ENCODE assay signal across 11 cellular contexts in the genomic region with DNA sequence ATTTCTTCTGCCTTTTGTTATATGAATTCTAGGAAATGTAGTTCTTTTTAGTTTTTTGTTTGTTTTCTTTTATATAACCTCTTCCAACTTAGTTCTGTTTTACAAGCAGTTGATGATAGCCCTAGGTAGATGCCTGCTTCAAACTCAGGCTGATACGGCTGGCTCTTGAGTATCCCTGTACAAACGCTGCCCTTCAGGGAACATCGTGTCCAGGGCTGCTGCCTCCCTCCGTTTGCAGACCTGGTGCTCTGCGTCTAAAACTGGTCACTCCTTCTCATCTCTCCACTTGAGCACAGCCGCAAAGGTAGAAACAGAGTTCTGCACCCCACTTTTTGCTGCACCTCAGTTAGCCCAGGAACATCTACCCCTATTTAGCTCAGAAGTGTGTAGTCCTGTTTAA.
DNase-seq lines count a peak whose midpoint lies in the region; ATAC-seq and TF ChIP-seq lines count a peak whose summit lies in the region.
"Had no signal": no experiment of that assay in that cellular context is flagged by ENCODE, and none has a peak within 500 bp of the region (broad histone marks: within the 10 kb centered on the region; RNA-seq: fewer than 3 reads in every experiment).

No MANE protein-coding gene starts in this region.

- TF ChIP-seq CTCF in HFFc6 (IDR thresholded peaks at IDR 0.05): no peak
- TF ChIP-seq CTCF in WTC11 (IDR thresholded peaks at IDR 0.05): no peak
- TF ChIP-seq CTCF in left lung (IDR thresholded peaks at IDR 0.05): no peak

- H3K27ac ChIP-seq in left lung (peak overlapping the region; percentile 67 to 70), subcutaneous abdominal adipose tissue (ENCODE audit: low read depth, low read length) (peak overlapping the region; percentile 55)

- H3K4me3 ChIP-seq in left lung: no peak overlapping the region
- H3K4me3 ChIP-seq in subcutaneous abdominal adipose tissue (ENCODE audit: low read depth in 1 of 5, low read length in 5 of 5): no peak overlapping the region

- intact Hi-C loops in left lung (cut with DNase I): no loop called here

- H3K27ac Mint-ChIP-seq in HFFc6: peak overlapping the region; percentile 93
- peak overlapping the region; percentile 67 for H3K27ac Mint-ChIP-seq in WTC11

- H3K9me3 Mint-ChIP-seq in HFFc6 (peaks cover 2% of the 10 kb centered on the region; the same call in 1 of the 2 replicates), WTC11 (peaks cover 6% of the 10 kb centered on the region)
- H3K9me3 Mint-ChIP-seq: naive thymus-derived CD4-positive, alpha-beta T cell had no signal

- CTCF ChIA-PET in WTC11 (lab: Charles Lee): no interaction called here

- H3K27me3 ChIP-seq in left lung (no peaks in the 10 kb centered on the region), subcutaneous abdominal adipose tissue (ENCODE audit: control insufficient read depth in 5 of 5, insufficient read depth in 4 of 5, low read length in 5 of 5) (no peaks in the 10 kb centered on the region)

- no peaks in the 10 kb centered on the region for H3K36me3 ChIP-seq in left lung
- H3K36me3 ChIP-seq in subcutaneous abdominal adipose tissue (ENCODE audit: control insufficient read depth in 5 of 5, insufficient read depth in 5 of 5, low read length in 5 of 5): no peaks in the 10 kb centered on the region

- H3K4me1 ChIP-seq in left lung (peaks cover 7 to 20% of the 10 kb centered on the region in 2 donors), subcutaneous abdominal adipose tissue (ENCODE audit: control insufficient read depth in 5 of 5, insufficient read depth in 5 of 5, low read length in 5 of 5) (peaks cover 2 to 22% (median 19%) of the 10 kb centered on the region in 5 donors)

- no peak for ATAC-seq in WTC11
- peak; percentile 10 for ATAC-seq in left lung
- ATAC-seq in HG03196 (IDR thresholded peaks at IDR 0.05; ENCODE audit: unreplicated experiment): no peak
- ATAC-seq: activated T-cell treated with anti-CD3 and anti-CD28 coated beads, Interleukin-2, amount 50 U/mL, for 4 hours had no signal

- H3K36me3 Mint-ChIP-seq in HFFc6 (ENCODE audit: low read depth) (no peaks in the 10 kb centered on the region), WTC11 (peaks cover 15% of the 10 kb centered on the region)

- peak overlapping the region; percentile 81; the same call in 1 of the 2 replicates for H3K4me3 Mint-ChIP-seq in HFFc6
- no peak overlapping the region for H3K4me3 Mint-ChIP-seq in WTC11
- H3K4me3 Mint-ChIP-seq: activated T-cell treated with anti-CD3 and anti-CD28 coated beads, Interleukin-2, amount 50 U/mL, for 4 hours had no signal

- H3K4me1 Mint-ChIP-seq in HFFc6 (ENCODE audit: low read depth): peaks cover 47% of the 10 kb centered on the region
- peaks cover 17% of the 10 kb centered on the region for H3K4me1 Mint-ChIP-seq in WTC11

- H3K27me3 Mint-ChIP-seq in HFFc6 (ENCODE audit: insufficient read depth): no peaks in the 10 kb centered on the region
- H3K27me3 Mint-ChIP-seq in WTC11 (ENCODE audit: low read depth): no peaks in the 10 kb centered on the region

- POLR2A ChIA-PET in WTC11 (lab: Charles Lee): no interaction called here

- H3K9me3 ChIP-seq in left lung (no peaks in the 10 kb centered on the region), subcutaneous abdominal adipose tissue (ENCODE audit: control insufficient read depth in 5 of 5, low read length in 5 of 5) (no peaks in the 10 kb centered on the region)

- DNase-seq in HFFc6 (no peak), WTC11 (ENCODE audit: low spot score) (no peak), left lung (no peak), SIG-M5 treated with dmso at 0.1 percent for 504 hours (lab: John Stamatoyannopoulos, UW; ENCODE audit: unreplicated experiment) (no peak), COLO829 (ENCODE audit: low spot score) (no peak)
- DNase-seq: activated T-cell treated with anti-CD3 and anti-CD28 coated beads, Interleukin-2, amount 50 U/mL, for 4 hours; NCI-H1048; NCI-H446 treated with DMSO at 0.1 percent for 48 hours had no signal

- H3K9ac ChIP-seq in subcutaneous abdominal adipose tissue (ENCODE audit: low read length in 5 of 5): no peak overlapping the region

TF ChIP-seq in WTC11, 78 proteins besides CTCF, POLR2A, EP300 and RAD21 (continues in another document):
- TF ChIP-seq FOXK1 (CRISPR knock-in tag; IDR thresholded peaks at IDR 0.05) (no peak), ETV6 (CRISPR knock-in tag; IDR thresholded peaks at IDR 0.05) (no peak), MYBL2 (CRISPR knock-in tag; IDR thresholded peaks at IDR 0.05) (no peak), SMAD4 (CRISPR knock-in tag; IDR thresholded peaks at IDR 0.05) (no peak), RELA (CRISPR knock-in tag; IDR thresholded peaks at IDR 0.05; ENCODE audit: borderline replicate concordance) (no peak), CDX4 (CRISPR knock-in tag; IDR thresholded peaks at IDR 0.05; ENCODE audit: borderline replicate concordance) (no peak), ZNF416 (CRISPR knock-in tag; IDR thresholded peaks at IDR 0.05) (no peak), ZBTB21 (CRISPR knock-in tag; IDR thresholded peaks at IDR 0.05; ENCODE audit: borderline replicate concordance) (no peak), OVOL2 (CRISPR knock-in tag; IDR thresholded peaks at IDR 0.05; ENCODE audit: borderline replicate concordance) (no peak), CREB1 (CRISPR knock-in tag; IDR thresholded peaks at IDR 0.05) (no peak), RORB (CRISPR knock-in tag; IDR thresholded peaks at IDR 0.05) (no peak)
- TF ChIP-seq, protein P1, sequence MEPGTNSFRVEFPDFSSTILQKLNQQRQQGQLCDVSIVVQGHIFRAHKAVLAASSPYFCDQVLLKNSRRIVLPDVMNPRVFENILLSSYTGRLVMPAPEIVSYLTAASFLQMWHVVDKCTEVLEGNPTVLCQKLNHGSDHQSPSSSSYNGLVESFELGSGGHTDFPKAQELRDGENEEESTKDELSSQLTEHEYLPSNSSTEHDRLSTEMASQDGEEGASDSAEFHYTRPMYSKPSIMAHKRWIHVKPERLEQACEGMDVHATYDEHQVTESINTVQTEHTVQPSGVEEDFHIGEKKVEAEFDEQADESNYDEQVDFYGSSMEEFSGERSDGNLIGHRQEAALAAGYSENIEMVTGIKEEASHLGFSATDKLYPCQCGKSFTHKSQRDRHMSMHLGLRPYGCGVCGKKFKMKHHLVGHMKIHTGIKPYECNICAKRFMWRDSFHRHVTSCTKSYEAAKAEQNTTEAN (CRISPR knock-in tag; IDR thresholded peaks at IDR 0.05): no peak
- TF ChIP-seq, protein P2, sequence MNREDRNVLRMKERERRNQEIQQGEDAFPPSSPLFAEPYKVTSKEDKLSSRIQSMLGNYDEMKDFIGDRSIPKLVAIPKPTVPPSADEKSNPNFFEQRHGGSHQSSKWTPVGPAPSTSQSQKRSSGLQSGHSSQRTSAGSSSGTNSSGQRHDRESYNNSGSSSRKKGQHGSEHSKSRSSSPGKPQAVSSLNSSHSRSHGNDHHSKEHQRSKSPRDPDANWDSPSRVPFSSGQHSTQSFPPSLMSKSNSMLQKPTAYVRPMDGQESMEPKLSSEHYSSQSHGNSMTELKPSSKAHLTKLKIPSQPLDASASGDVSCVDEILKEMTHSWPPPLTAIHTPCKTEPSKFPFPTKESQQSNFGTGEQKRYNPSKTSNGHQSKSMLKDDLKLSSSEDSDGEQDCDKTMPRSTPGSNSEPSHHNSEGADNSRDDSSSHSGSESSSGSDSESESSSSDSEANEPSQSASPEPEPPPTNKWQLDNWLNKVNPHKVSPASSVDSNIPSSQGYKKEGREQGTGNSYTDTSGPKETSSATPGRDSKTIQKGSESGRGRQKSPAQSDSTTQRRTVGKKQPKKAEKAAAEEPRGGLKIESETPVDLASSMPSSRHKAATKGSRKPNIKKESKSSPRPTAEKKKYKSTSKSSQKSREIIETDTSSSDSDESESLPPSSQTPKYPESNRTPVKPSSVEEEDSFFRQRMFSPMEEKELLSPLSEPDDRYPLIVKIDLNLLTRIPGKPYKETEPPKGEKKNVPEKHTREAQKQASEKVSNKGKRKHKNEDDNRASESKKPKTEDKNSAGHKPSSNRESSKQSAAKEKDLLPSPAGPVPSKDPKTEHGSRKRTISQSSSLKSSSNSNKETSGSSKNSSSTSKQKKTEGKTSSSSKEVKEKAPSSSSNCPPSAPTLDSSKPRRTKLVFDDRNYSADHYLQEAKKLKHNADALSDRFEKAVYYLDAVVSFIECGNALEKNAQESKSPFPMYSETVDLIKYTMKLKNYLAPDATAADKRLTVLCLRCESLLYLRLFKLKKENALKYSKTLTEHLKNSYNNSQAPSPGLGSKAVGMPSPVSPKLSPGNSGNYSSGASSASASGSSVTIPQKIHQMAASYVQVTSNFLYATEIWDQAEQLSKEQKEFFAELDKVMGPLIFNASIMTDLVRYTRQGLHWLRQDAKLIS (CRISPR knock-in tag; IDR thresholded peaks at IDR 0.05; ENCODE audit: borderline replicate concordance): no peak
